ENCODE assay signal across 8 cellular contexts in the genomic region with DNA sequence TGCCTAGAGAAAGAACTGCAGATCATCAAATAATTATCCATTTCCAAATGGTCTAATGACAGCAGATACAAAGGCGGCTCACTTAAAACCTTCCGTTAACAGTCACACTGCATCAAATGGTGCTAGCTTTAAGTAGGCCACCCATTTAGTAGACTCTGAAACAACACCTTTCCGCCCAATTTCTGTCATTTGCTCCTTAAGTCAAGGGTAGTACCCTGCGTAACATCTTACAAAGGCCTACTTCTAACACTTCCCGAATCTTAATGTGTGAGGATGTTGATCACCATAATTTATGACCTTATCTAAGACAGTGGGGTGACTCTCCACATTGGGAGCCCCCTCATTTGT. TPM values are rescaled to one million over a fixed set of nuclear protein-coding genes. Genes with fewer than 3 reads are reported as not detected.
DNase-seq lines count a peak whose midpoint lies in the region; ATAC-seq and TF ChIP-seq lines count a peak whose summit lies in the region.

No MANE protein-coding gene starts in this region.

- TF ChIP-seq POLR2A in Peyer's patch (IDR thresholded peaks at IDR 0.05) (no peak), esophagus muscularis mucosa (IDR thresholded peaks at IDR 0.05; ENCODE audit: low read depth) (no peak)

- WGBS in esophagus muscularis mucosa = 82% methylated on average over 5 of the region's 5 CpGs

- TF ChIP-seq CTCF in GM12864 (IDR thresholded peaks at IDR 0.05; ENCODE audit: low read depth, low read length, missing control alignments) = no peak
- TF ChIP-seq CTCF in Peyer's patch (IDR thresholded peaks at IDR 0.05) = no peak
- TF ChIP-seq CTCF in esophagus muscularis mucosa (IDR thresholded peaks at IDR 0.05) = no peak

- H3K36me3 ChIP-seq in Peyer's patch = no peaks in the 10 kb centered on the region
- H3K36me3 ChIP-seq in esophagus muscularis mucosa = no peaks in the 10 kb centered on the region
- no peaks in the 10 kb centered on the region for H3K36me3 ChIP-seq in rectal smooth muscle tissue (ENCODE audit: control insufficient read depth, insufficient read depth, low read length)

- no peak for ATAC-seq in GM18502 (IDR thresholded peaks at IDR 0.05; ENCODE audit: poor library complexity, unreplicated experiment)

- TF ChIP-seq EP300 in esophagus muscularis mucosa (IDR thresholded peaks at IDR 0.05) = no peak

- H3K9me3 ChIP-seq in Peyer's patch (no peaks in the 10 kb centered on the region), esophagus muscularis mucosa (no peaks in the 10 kb centered on the region)

- H3K4me3 ChIP-seq in GM12864 (ENCODE audit: low read depth, low read length) (peak overlapping the region; percentile 69), Peyer's patch (peak overlapping the region; percentile 85 to 97 (median 90)), esophagus muscularis mucosa (peak overlapping the region; percentile 90 to 97 (median 94)), rectal smooth muscle tissue (ENCODE audit: low read length) (peak overlapping the region; percentile 87)

- H3K27me3 ChIP-seq in Peyer's patch (no peaks in the 10 kb centered on the region), esophagus muscularis mucosa (no peaks in the 10 kb centered on the region), rectal smooth muscle tissue (ENCODE audit: control insufficient read depth, insufficient read depth, low read length) (no peaks in the 10 kb centered on the region)

- DNase-seq in GM12864 (ENCODE audit: low read depth) (no peak), Peyer's patch (no peak), esophagus muscularis mucosa (ENCODE audit: extremely low spot score) (no peak), islet precursor cell (no peak), DMS153 treated with DMSO at 0.1 percent for 48 hours (lab: John Stamatoyannopoulos, UW; ENCODE audit: unreplicated experiment) (no peak), cerebellar nuclear complex (lab: John Stamatoyannopoulos, UW) (no peak)

- H3K9ac ChIP-seq in rectal smooth muscle tissue (ENCODE audit: low read length) = no peak overlapping the region

- intact Hi-C loops in esophagus muscularis mucosa (cut with DNase I) = no loop called here

- H3K27ac ChIP-seq in Peyer's patch (peak overlapping the region; percentile 92 to 99 (median 94)), esophagus muscularis mucosa (replicated peaks in 1 of 4) (peak overlapping the region; percentile 78 to 89 (median 83)), rectal smooth muscle tissue (ENCODE audit: low read depth, low read length) (no peak overlapping the region)

- H3K4me1 ChIP-seq in Peyer's patch (peaks cover 0 to 5% (median 0%) of the 10 kb centered on the region in 4 donors), esophagus muscularis mucosa (peaks cover 4 to 32% (median 16%) of the 10 kb centered on the region in 4 donors), rectal smooth muscle tissue (ENCODE audit: control insufficient read depth, insufficient read depth, low read length) (no peaks in the 10 kb centered on the region)

RNA-seq across cellular contexts. Expression of a gene that starts 0.7 kb away (rescaled TPM):
- 100 to 1,000 TPM in 1 of 4 donors, 10 to 100 TPM in 3; 25.8 to 102 (median 40.6) TPM for total RNA-seq in Peyer's patch
- 10 to 100 TPM in 3 of 4 donors, 1 to 10 TPM in 1; 9.3 to 22.8 (median 17.3) TPM for total RNA-seq in esophagus muscularis mucosa
